In genomic region chr1:201125019-201125418, GRCh38 we compare ENCODE assay signal across 1 cellular context.
TF ChIP-seq lines count a peak whose summit lies in the region.

No MANE protein-coding gene starts in this region.

TF ChIP-seq in K562, 482 proteins besides CTCF, POLR2A, EP300 and RAD21:
- TF ChIP-seq DACH1 (IDR thresholded peaks at IDR 0.05; ENCODE audit: partially characterized antibody) (peak; percentile 43), HEY1 (CRISPR knock-in tag; IDR thresholded peaks at IDR 0.05; ENCODE audit: borderline replicate concordance) (no peak), ELF4 (CRISPR knock-in tag; IDR thresholded peaks at IDR 0.05) (no peak), FOXJ2 (tag; IDR thresholded peaks at IDR 0.05) (no peak)
